ENCODE assay signal across 8 cellular contexts in genomic region chr6:10747251-10747972, GRCh38. TPM values are rescaled to one million over a fixed set of nuclear protein-coding genes. Genes with fewer than 3 reads are reported as not detected.
DNase-seq lines count a peak whose midpoint lies in the region; ATAC-seq, FAIRE-seq and TF ChIP-seq lines count a peak whose summit lies in the region.

TMEM14B (plus strand) TSS chr6:10747805; CDS start chr6:10749246, 1,441 bp downstream.

- ATAC-seq in GM19372 (IDR thresholded peaks at IDR 0.05; ENCODE audit: low read depth, unreplicated experiment), result peak; percentile 95
- peak; percentile 90 for ATAC-seq in HG03558 (IDR thresholded peaks at IDR 0.05; ENCODE audit: extremely low read depth, unreplicated experiment)
- ATAC-seq in HepG2, result peak; percentile 98

- peak within 1 kb of the TSS; percentile 75 for H3K27ac ChIP-seq in HepG2 (ENCODE audit: extremely low read length, insufficient read depth, low read length)

- peaks cover 39% of the 10 kb centered on the region for H3K79me2 ChIP-seq in HepG2 (ENCODE audit: insufficient read depth, low read length)

- peak within 1 kb of the TSS; percentile 90 for H3K4me2 ChIP-seq in HepG2 (ENCODE audit: low read depth, low read length)

- H3K36me3 ChIP-seq in HepG2 (replicated peaks in 1 of 2; ENCODE audit: control insufficient read depth in 1 of 2, insufficient read depth in 2 of 2, low read length in 2 of 2), result peaks cover 9 to 21% of the 10 kb centered on the region in 2 experiments; a peak in 4 of 5 replicates

- peak within 1 kb of the TSS; percentile 94 for H3K9ac ChIP-seq in HepG2 (ENCODE audit: insufficient read depth, low read depth, low read length)

- no peaks in the 10 kb centered on the region for H3K9me3 ChIP-seq in HepG2 (ENCODE audit: low read length)

- DNase-seq in C1 segment of cervical spinal cord (lab: John Stamatoyannopoulos, UW), result peak; percentile 78 to 99 (median 96)
- peak; percentile 99 for DNase-seq in NCI-H748 treated with DMSO at 0.1 percent for 48 hours (lab: John Stamatoyannopoulos, UW)
- peak; percentile 99 to 100 for DNase-seq in activated CD4-positive, alpha-beta T cell treated with anti-CD3 and anti-CD28 coated beads, Interleukin-2, amount 50 U/mL, for 4 hours
- peak; percentile 98 for DNase-seq in dermis blood vessel endothelial cell
- peak; percentile 97 for DNase-seq in HepG2 (ENCODE audit: low spot score)
- peak; percentile 100 for DNase-seq in stimulated activated CD4-positive, alpha-beta T cell treated with anti-CD3 and anti-CD28 coated beads, Interleukin-4, amount 100 ng/mL, for 24 hours

- TF ChIP-seq RAD21 in HepG2 (CRISPR knock-in tag; IDR thresholded peaks at IDR 0.05), result peak; percentile 25

- CTCF ChIA-PET in HepG2 (lab: Yijun Ruan, JAX; ENCODE audit: low intra/inter-chr PET ratio, low total read pairs), result no interaction called here

- H2AFZ ChIP-seq in HepG2 (ENCODE audit: low read length), result peak within 1 kb of the TSS; percentile 48

- H4K20me1 ChIP-seq in HepG2 (ENCODE audit: insufficient read depth, low read length), result no peaks in the 10 kb centered on the region

- TF ChIP-seq POLR2A in HepG2 (IDR thresholded peaks at IDR 0.05; ENCODE audit: insufficient read depth in 1 of 2, low read depth in 2 of 2, low read length in 2 of 2), result peak; percentile 89 to 95

- TF ChIP-seq EP300 in HepG2 (IDR thresholded peaks at IDR 0.05; ENCODE audit: low read depth in 2 of 2, low read length in 2 of 2) (peak in 1 of 2 experiments; percentile 37; a peak in 3 of 4 replicates), HepG2 (CRISPR knock-in tag; IDR thresholded peaks at IDR 0.05; ENCODE audit: borderline replicate concordance) (peak; percentile 32; the same call in 1 of the 2 replicates)

- no peaks in the 10 kb centered on the region for H3K27me3 ChIP-seq in HepG2 (ENCODE audit: control insufficient read depth in 1 of 2, insufficient read depth in 2 of 2, low read length in 2 of 2)

- H3K4me1 ChIP-seq in HepG2 (ENCODE audit: insufficient read depth, low read length), result peaks cover 29% of the 10 kb centered on the region

- intact Hi-C loops in HepG2 (cut with micrococcal nuclease; ENCODE audit: unreplicated experiment), result loop anchor here (1.0 to 5.0 kb wide), 3 partner anchors 24 to 240 kb away; partner anchors contain the start of genes C6orf52, PAK1IP1 and TMEM14C

- peak; percentile 24; the same call in 1 of the 2 replicates for TF ChIP-seq CTCF in HepG2 (CRISPR knock-in tag; IDR thresholded peaks at IDR 0.05)

- POLR2A ChIA-PET in HepG2 (lab: Yijun Ruan, JAX), result interaction anchor here (0.5 to 5.1 kb wide), 14 partner anchors 9 to 225 kb away, joined by 3 to 332 read pairs (median 4); partner anchors contain the start of genes C6orf52, PAK1IP1 and TMEM14C

- WGBS in HepG2 (ENCODE audit: low lambda C conversion rate), result 5% methylated on average over 22 of the region's 52 CpGs

- in situ Hi-C loops in HepG2 (cut with HindIII; ENCODE audit: extremely low pct_ligation_motif_present, low pct_unique_long_range_greater_than_20kb), result no loop called here

- no TSS peak for BruUV-seq in HepG2 (replicated peaks; lab: Mats Ljungman, UMichigan)

- peak within 1 kb of the TSS; percentile 73 to 87 (median 84) for H3K4me3 ChIP-seq in HepG2 (replicated peaks in 1 of 3; ENCODE audit: insufficient read depth in 1 of 3, low read depth in 2 of 3, low read length in 3 of 3)

- peak; percentile 88 for FAIRE-seq in HepG2 (lab: Jason Lieb, UNC)

TF ChIP-seq in HepG2, 621 proteins besides CTCF, POLR2A, EP300 and RAD21 (continues in another document):
- TF ChIP-seq ERF (CRISPR knock-in tag; IDR thresholded peaks at IDR 0.05) (peak; percentile 98), ZNF768 (CRISPR knock-in tag; IDR thresholded peaks at IDR 0.05) (peak; percentile 93), MATR3 (CRISPR knock-in tag; IDR thresholded peaks at IDR 0.05) (no peak), ELK4 (CRISPR knock-in tag; IDR thresholded peaks at IDR 0.05; ENCODE audit: borderline replicate concordance) (no peak), FOXK1 (CRISPR knock-in tag; IDR thresholded peaks at IDR 0.05; ENCODE audit: borderline replicate concordance, low read depth) (0 out of 2 replicates have a peak, but pooled peaks have one; percentile 78), NBN (conservative IDR thresholded peaks at IDR 0.05) (no peak), CBX1 (IDR thresholded peaks at IDR 0.05; ENCODE audit: low read depth) (no peak), ZMYM2 (CRISPR knock-in tag; IDR thresholded peaks at IDR 0.05) (peak; percentile 85), HNF1B (CRISPR knock-in tag; IDR thresholded peaks at IDR 0.05) (peak; percentile 93), FOXC1 (CRISPR knock-in tag; IDR thresholded peaks at IDR 0.05; ENCODE audit: borderline replicate concordance) (peak; percentile 74), ZNF260 (CRISPR knock-in tag; IDR thresholded peaks at IDR 0.05; ENCODE audit: borderline replicate concordance, low read depth) (no peak), SRSF4 (IDR thresholded peaks at IDR 0.05; ENCODE audit: low read depth, low read length, poor library complexity, severe bottlenecking) (no peak), XRCC5 (optimal IDR thresholded peaks at IDR 0.05; ENCODE audit: low read length) (peak; percentile 80), GATAD2A (CRISPR knock-in tag; IDR thresholded peaks at IDR 0.05) (peak; percentile 85), MAFK (conservative IDR thresholded peaks at IDR 0.05 in 1 of 2, IDR thresholded peaks at IDR 0.05 in 1 of 2; ENCODE audit: low read length in 2 of 2) (no peak), NFE2L1 (CRISPR knock-in tag; IDR thresholded peaks at IDR 0.05; ENCODE audit: borderline replicate concordance) (no peak), HOXA3 (CRISPR knock-in tag; IDR thresholded peaks at IDR 0.05) (peak; percentile 80), HNRNPK (IDR thresholded peaks at IDR 0.05; ENCODE audit: low read depth, low read length, poor library complexity, severe bottlenecking) (peak; percentile 86), ZNF414 (CRISPR knock-in tag; IDR thresholded peaks at IDR 0.05) (peak; percentile 87), SNAPC2 (CRISPR knock-in tag; IDR thresholded peaks at IDR 0.05) (peak; percentile 75; the same call in 1 of the 2 replicates), HDAC2 (CRISPR knock-in tag; IDR thresholded peaks at IDR 0.05) (peak; percentile 81), RBAK (CRISPR knock-in tag; IDR thresholded peaks at IDR 0.05) (peak; percentile 54; the same call in 1 of the 2 replicates), POGZ (CRISPR knock-in tag; IDR thresholded peaks at IDR 0.05) (peak; percentile 97)

RNA-seq across cellular contexts. Expression of gene TMEM14B, which starts in this region (rescaled TPM):
- total RNA-seq in dermis blood vessel endothelial cell (47.7 and 69.6 TPM in 2 replicates), HepG2 (2016; rRNA removed; fragmentation: Illumina TruSeq; extraction: Trizol) (191 and 200 TPM in 2 replicates)
- 220 and 308 TPM in 2 replicates for total RNA-seq in HepG2 (2016; cell fraction: cytosol; rRNA removed; fragmentation: Illumina TruSeq; extraction: Trizol; ENCODE audit: low read depth)
- 192 and 194 TPM in 2 replicates for total RNA-seq in HepG2 (2016; cell fraction: insoluble cytoplasmic fraction; rRNA removed; fragmentation: Illumina TruSeq; extraction: Trizol)
- total RNA-seq in HepG2 (2016; cell fraction: membrane; rRNA removed; fragmentation: Illumina TruSeq; extraction: Trizol), result 279 and 333 TPM in 2 replicates
- 116 and 125 TPM in 2 replicates for total RNA-seq in HepG2 (2016; cell fraction: nucleus; rRNA removed; fragmentation: Illumina TruSeq; extraction: Trizol)
- polyA plus RNA-seq in HepG2 (2011; rRNA removed), result 86.9 and 133 TPM in 2 replicates
- polyA plus RNA-seq in HepG2 (2011; cell fraction: cytosol; rRNA removed), result 90.3 and 110 TPM in 2 replicates
- 36.1 and 45.4 TPM in 2 replicates for polyA plus RNA-seq in HepG2 (2011; cell fraction: nucleus; rRNA removed)
- polyA plus RNA-seq in HepG2 (2012), result 61.8 and 116 TPM in 2 replicates
- polyA plus RNA-seq in HepG2 (2016; cell fraction: cytosol; fragmentation: Illumina TruSeq; extraction: Trizol; ENCODE audit: low read depth), result 248 and 371 TPM in 2 replicates
- 171 and 177 TPM in 2 replicates for polyA plus RNA-seq in HepG2 (2016; cell fraction: insoluble cytoplasmic fraction; fragmentation: Illumina TruSeq; extraction: Trizol; ENCODE audit: low read depth)
- 243 and 316 TPM in 2 replicates for polyA plus RNA-seq in HepG2 (2016; cell fraction: membrane; fragmentation: Illumina TruSeq; extraction: Trizol; ENCODE audit: low read depth)
- 178 and 179 TPM in 2 replicates for polyA plus RNA-seq in HepG2 (2016; cell fraction: nucleus; fragmentation: Illumina TruSeq; extraction: Trizol; ENCODE audit: insufficient read depth, low read depth)
- polyA minus RNA-seq in HepG2 (2011; rRNA and poly(A)+ RNA removed; ENCODE audit: low replicate concordance), result 57.9 and 63.5 TPM in 2 replicates
- polyA minus RNA-seq in HepG2 (2011; cell fraction: cytosol; rRNA and poly(A)+ RNA removed), result 22.6 and 28.8 TPM in 2 replicates
- 64.8 and 69.5 TPM in 2 replicates for polyA minus RNA-seq in HepG2 (2011; cell fraction: nucleus; rRNA and poly(A)+ RNA removed)

Comparison
In these comparisons a context has a peak if more than half of its experiments do, and no peak if none do; other contexts are left out.
1. Peak in every context shown above with its lines: DNase-seq, ATAC-seq, H3K4me3 ChIP-seq and H3K27ac ChIP-seq.